In the genomic region with DNA sequence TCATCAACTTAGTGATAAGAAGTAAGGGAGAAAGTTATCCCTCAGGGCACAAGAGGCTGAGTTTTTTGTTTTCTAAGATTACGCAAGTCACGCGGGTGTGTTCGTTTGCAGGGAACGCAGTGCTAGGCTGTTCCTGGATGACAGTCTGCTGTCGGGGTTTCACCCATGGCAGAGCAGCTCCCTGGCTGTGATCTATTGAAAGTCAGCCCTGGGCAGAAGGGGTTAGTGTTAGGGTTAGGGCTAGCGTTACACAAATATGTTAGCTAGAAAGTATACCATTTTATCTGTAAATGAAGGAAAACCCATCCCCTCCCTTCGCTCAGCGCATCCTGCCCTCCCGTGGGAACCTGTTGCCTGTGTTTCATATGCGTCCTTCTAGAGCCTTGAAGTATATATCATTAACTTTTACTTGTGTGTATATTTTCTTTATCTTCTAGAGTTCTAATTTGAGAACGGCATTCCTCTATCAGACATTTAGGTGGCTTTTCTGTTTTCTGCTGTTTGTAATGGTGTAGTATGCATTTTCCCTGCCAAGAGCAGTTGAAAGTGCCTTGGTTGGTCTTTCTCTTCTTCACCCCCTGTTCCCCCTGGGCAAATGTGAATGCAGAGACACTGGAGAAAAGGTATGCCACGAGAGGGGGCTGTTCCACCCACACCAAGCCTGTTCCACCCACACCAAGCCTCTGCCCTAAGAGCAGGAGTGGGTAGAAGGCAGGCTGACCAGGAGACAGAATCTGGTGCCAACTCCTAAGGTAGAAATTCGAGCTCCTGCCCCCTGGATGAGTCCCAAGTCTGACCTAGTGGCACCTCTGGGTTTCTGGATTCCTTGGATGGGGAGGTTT, we compare ENCODE assay signal across 11 cellular contexts. TPM values are rescaled to one million over a fixed set of nuclear protein-coding genes. Genes with fewer than 3 reads are reported as not detected.
DNase-seq lines count a peak whose midpoint lies in the region; ATAC-seq and TF ChIP-seq lines count a peak whose summit lies in the region.
"Had no signal": no experiment of that assay in that cellular context is flagged by ENCODE, and none has a peak within 500 bp of the region (broad histone marks: within the 10 kb centered on the region; RNA-seq: fewer than 3 reads in every experiment).

No MANE protein-coding gene starts in this region.

- H3K27ac Mint-ChIP-seq in activated CD8-positive, alpha-beta T cell treated with anti-CD3 and anti-CD28 coated beads, Interleukin-2, amount 10 ng/mL, durations not matched to agents 7 days and 5 days = no peak overlapping the region
- H3K27ac Mint-ChIP-seq: T-cell had no signal

- H3K4me3 Mint-ChIP-seq in activated CD8-positive, alpha-beta T cell treated with anti-CD3 and anti-CD28 coated beads, Interleukin-2, amount 10 ng/mL, durations not matched to agents 7 days and 5 days = no peak overlapping the region
- H3K4me3 Mint-ChIP-seq: T-cell had no signal

- H3K9me3 Mint-ChIP-seq in activated CD8-positive, alpha-beta T cell treated with anti-CD3 and anti-CD28 coated beads, Interleukin-2, amount 10 ng/mL, durations not matched to agents 7 days and 5 days (ENCODE audit: insufficient read depth) = no peaks in the 10 kb centered on the region
- H3K9me3 Mint-ChIP-seq: T-cell had no signal

- DNase-seq in Right ventricle myocardium superior (no peak), right atrium auricular region (ENCODE audit: low spot score) (no peak), Peyer's patch (peak in 2 of 3 donors; percentile 19 to 69), fibroblast of the aortic adventitia (ENCODE audit: low read depth) (no peak), AG20443 (ENCODE audit: low spot score) (no peak), NCI-H128 (lab: John Stamatoyannopoulos, UW; ENCODE audit: unreplicated experiment) (no peak), DMS79 treated with DMSO at 0.1 percent for 48 hours (lab: John Stamatoyannopoulos, UW) (no peak)
- no peak for DNase-seq in activated CD8-positive, alpha-beta T cell treated with anti-CD3 and anti-CD28 coated beads, Interleukin-2, amount 10 ng/mL, durations not matched to agents 7 days and 5 days
- DNase-seq: activated T-cell treated with anti-CD3 and anti-CD28 coated beads, Interleukin-2, amount 50 U/mL, for 1 hour; occipital lobe had no signal

- H3K4me1 Mint-ChIP-seq in activated CD8-positive, alpha-beta T cell treated with anti-CD3 and anti-CD28 coated beads, Interleukin-2, amount 10 ng/mL, durations not matched to agents 7 days and 5 days (ENCODE audit: low read depth) = no peaks in the 10 kb centered on the region
- H3K4me1 Mint-ChIP-seq: T-cell had no signal

- peak; percentile 46 for ATAC-seq in Right ventricle myocardium superior (ENCODE audit: poor library complexity)
- ATAC-seq in activated CD8-positive, alpha-beta T cell treated with anti-CD3 and anti-CD28 coated beads, Interleukin-2, amount 10 ng/mL, durations not matched to agents 7 days and 5 days = no peak
- ATAC-seq: T-cell had no signal

- H3K27ac ChIP-seq in right atrium auricular region (no peak overlapping the region), Peyer's patch (peak overlapping the region in 2 of 4 donors; percentile 59 to 66)

- H3K36me3 ChIP-seq in right atrium auricular region (no peaks in the 10 kb centered on the region), Peyer's patch (no peaks in the 10 kb centered on the region)

- TF ChIP-seq POLR2A in Peyer's patch (IDR thresholded peaks at IDR 0.05) = no peak

- no peaks in the 10 kb centered on the region for H3K36me3 Mint-ChIP-seq in activated CD8-positive, alpha-beta T cell treated with anti-CD3 and anti-CD28 coated beads, Interleukin-2, amount 10 ng/mL, durations not matched to agents 7 days and 5 days (ENCODE audit: low read depth)
- H3K36me3 Mint-ChIP-seq: T-cell had no signal

- TF ChIP-seq CTCF in right atrium auricular region (IDR thresholded peaks at IDR 0.05) (peak in 1 of 2 donors; percentile 28), Peyer's patch (IDR thresholded peaks at IDR 0.05) (peak in 4 of 6 experiments; percentile 26 to 46 (median 29)), fibroblast of the aortic adventitia (IDR thresholded peaks at IDR 0.05; ENCODE audit: insufficient read depth, low read length) (peak; percentile 7)

- POLR2A ChIA-PET in activated CD8-positive, alpha-beta T cell treated with anti-CD3 and anti-CD28 coated beads, Interleukin-2, amount 10 ng/mL, durations not matched to agents 7 days and 5 days (lab: Charles Lee) = no interaction called here

- no peaks in the 10 kb centered on the region for H3K27me3 ChIP-seq in right atrium auricular region
- H3K27me3 ChIP-seq in Peyer's patch = no peaks in the 10 kb centered on the region

- H3K9me3 ChIP-seq in right atrium auricular region = no peaks in the 10 kb centered on the region
- H3K9me3 ChIP-seq in Peyer's patch = no peaks in the 10 kb centered on the region

- intact Hi-C loops in Right ventricle myocardium superior (cut with DNase I) = no loop called here

- CTCF ChIA-PET in activated CD8-positive, alpha-beta T cell treated with anti-CD3 and anti-CD28 coated beads, Interleukin-2, amount 10 ng/mL, durations not matched to agents 7 days and 5 days (lab: Charles Lee) = interaction anchor here (1.0 to 1.5 kb wide), 4 partner anchors 18 to 126 kb away, joined by 3 to 4 read pairs (median 4); no protein-coding TSS in a partner anchor

- H3K27me3 Mint-ChIP-seq in activated CD8-positive, alpha-beta T cell treated with anti-CD3 and anti-CD28 coated beads, Interleukin-2, amount 10 ng/mL, durations not matched to agents 7 days and 5 days (ENCODE audit: low read depth) = no peaks in the 10 kb centered on the region
- H3K27me3 Mint-ChIP-seq: T-cell had no signal

- H3K4me1 ChIP-seq in right atrium auricular region = no peaks in the 10 kb centered on the region
- H3K4me1 ChIP-seq in Peyer's patch = peaks cover 0 to 12% (median 0%) of the 10 kb centered on the region in 4 donors

- H3K4me3 ChIP-seq in right atrium auricular region = no peak overlapping the region
- no peak overlapping the region for H3K4me3 ChIP-seq in Peyer's patch
- no peak overlapping the region for H3K4me3 ChIP-seq in fibroblast of the aortic adventitia (ENCODE audit: low read depth, low read length)

RNA-seq across cellular contexts. Expression of gene ARMC9, which starts 47.0 kb away (rescaled TPM):
- total RNA-seq in Right ventricle myocardium superior (0.89 TPM), right atrium auricular region (1 to 10 TPM; 2.0 to 2.9 TPM), Peyer's patch (10 to 100 TPM in 3 of 4 donors, 1 to 10 TPM in 1; 3.3 to 15.7 (median 10.5) TPM), fibroblast of the aortic adventitia (ENCODE audit: low replicate concordance) (94.4 and 97.4 TPM in 2 replicates)
- under 1 TPM; 0.65 to 0.92 TPM for total RNA-seq in activated CD8-positive, alpha-beta T cell treated with anti-CD3 and anti-CD28 coated beads, Interleukin-2, amount 10 ng/mL, durations not matched to agents 7 days and 5 days

Comparison
In these comparisons a context has a peak if more than half of its experiments do, and no peak if none do; other contexts are left out.
1. DNase-seq: peak in Peyer's patch (2 of 3); none in Right ventricle myocardium superior (single experiment), right atrium auricular region (single experiment), fibroblast of the aortic adventitia (single experiment), AG20443 (single experiment), activated CD8-positive, alpha-beta T cell treated with anti-CD3 and anti-CD28 coated beads, Interleukin-2, amount 10 ng/mL, durations not matched to agents 7 days and 5 days (single experiment), NCI-H128 (single experiment) and DMS79 treated with DMSO at 0.1 percent for 48 hours (single experiment).